In genomic region chr6:158910484-158911075, GRCh38 we compare ENCODE assay signal across 8 cellular contexts.
DNase-seq lines count a peak whose midpoint lies in the region; ATAC-seq and TF ChIP-seq lines count a peak whose summit lies in the region.

No MANE protein-coding gene starts in this region.

- H3K9ac ChIP-seq in PC-3 (ENCODE audit: low read length), result peak overlapping the region; percentile 62

- H3K27me3 ChIP-seq in DOHH2 (ENCODE audit: control insufficient read depth, low read length) (no peaks in the 10 kb centered on the region), PC-3 (ENCODE audit: low read length) (no peaks in the 10 kb centered on the region), psoas muscle (ENCODE audit: insufficient read depth in 3 of 3, low read length in 2 of 3) (peaks cover 0 to 6% (median 4%) of the 10 kb centered on the region in 3 donors)

- H2AFZ ChIP-seq in PC-3 (ENCODE audit: low read length), result peak overlapping the region; percentile 86

- H3K9me3 ChIP-seq in DOHH2 (ENCODE audit: control insufficient read depth, insufficient read depth, low read length) (peaks cover 13% of the 10 kb centered on the region; the same call in 1 of the 2 replicates), PC-3 (ENCODE audit: low read length) (peaks cover 3% of the 10 kb centered on the region; the same call in 1 of the 2 replicates), psoas muscle (peaks cover 4% of the 10 kb centered on the region)

- peak; percentile 73 for ATAC-seq in GM21723 (IDR thresholded peaks at IDR 0.05; ENCODE audit: unreplicated experiment)
- ATAC-seq in PC-3, result peak; percentile 71
- ATAC-seq in psoas muscle, result no peak

- H3K79me2 ChIP-seq in DOHH2 (ENCODE audit: control insufficient read depth, low read length), result no peaks in the 10 kb centered on the region; the same call in 1 of the 2 replicates
- H3K79me2 ChIP-seq in PC-3 (ENCODE audit: low read length), result no peaks in the 10 kb centered on the region

- H3F3A ChIP-seq in DOHH2 (ENCODE audit: control insufficient read depth, insufficient read depth) (peaks cover 18% of the 10 kb centered on the region), PC-3 (ENCODE audit: low read length, unreplicated experiment) (peaks cover 3% of the 10 kb centered on the region)

- peak; percentile 45 for TF ChIP-seq CTCF in DOHH2 (IDR thresholded peaks at IDR 0.05; ENCODE audit: low read depth, low read length, poor library complexity, severe bottlenecking)
- no peak for TF ChIP-seq CTCF in PC-3 (conservative IDR thresholded peaks at IDR 0.05; ENCODE audit: low read depth, low read length)
- TF ChIP-seq CTCF in psoas muscle (IDR thresholded peaks at IDR 0.05), result no peak

- no peaks in the 10 kb centered on the region for H4K20me1 ChIP-seq in DOHH2 (ENCODE audit: control insufficient read depth, insufficient read depth, low read depth, low read length)
- H4K20me1 ChIP-seq in PC-3 (ENCODE audit: low read length), result no peaks in the 10 kb centered on the region

- peak overlapping the region; percentile 76 for H3K4me3 ChIP-seq in DOHH2 (ENCODE audit: low read length)
- peak overlapping the region; percentile 62 for H3K4me3 ChIP-seq in PC-3 (ENCODE audit: low read length)
- H3K4me3 ChIP-seq in psoas muscle, result no peak overlapping the region

- H3K27ac ChIP-seq in DOHH2 (ENCODE audit: low read depth, low read length) (peak overlapping the region; percentile 98), PC-3 (ENCODE audit: low read length) (peak overlapping the region; percentile 86), psoas muscle (no peak overlapping the region)

- TSS peak; percentile 70 for BruUV-seq in PC-3 (replicated peaks; lab: Mats Ljungman, UMichigan)

- 35 to 45% (median 38%) methylated on average over 9 of the region's 9 CpGs for WGBS in psoas muscle, 3 donors

- CTCF ChIA-PET in PC-3 (lab: Charles Lee), result no interaction called here

- peak; percentile 80 for DNase-seq in PC-3
- peak; percentile 6 for DNase-seq in inferior parietal cortex (ENCODE audit: extremely low spot score)
- no peak for DNase-seq in psoas muscle
- no peak for DNase-seq in NCI-H748 treated with DMSO at 0.1 percent for 48 hours (lab: John Stamatoyannopoulos, UW)
- no peak for DNase-seq in NCI-H69 (lab: John Stamatoyannopoulos, UW)
- no peak for DNase-seq in GM19240 (ENCODE audit: insufficient read length, low spot score)

- H3K9me2 ChIP-seq in DOHH2 (replicated peaks; ENCODE audit: control insufficient read depth, low read length) (no peaks in the 10 kb centered on the region), PC-3 (replicated peaks; ENCODE audit: low read length) (no peaks in the 10 kb centered on the region; the same call in 1 of the 2 replicates)

- intact Hi-C loops in PC-3 (cut with micrococcal nuclease), result loop anchor here (10.0 kb wide), 1 partner anchor 56 kb away; no protein-coding TSS in a partner anchor
- intact Hi-C loops in psoas muscle (cut with DNase I), result no loop called here

- POLR2A ChIA-PET in PC-3 (lab: Charles Lee; ENCODE audit: unreplicated experiment), result no interaction called here

- H3K36me3 ChIP-seq in DOHH2 (ENCODE audit: control insufficient read depth, low read length), result peaks cover 4% of the 10 kb centered on the region; the same call in 1 of the 2 replicates
- no peaks in the 10 kb centered on the region for H3K36me3 ChIP-seq in PC-3 (ENCODE audit: low read depth, low read length)
- H3K36me3 ChIP-seq in psoas muscle (ENCODE audit: insufficient read depth in 1 of 2, low read depth in 1 of 2), result no peaks in the 10 kb centered on the region

- peaks cover 53% of the 10 kb centered on the region for H3K4me1 ChIP-seq in DOHH2 (ENCODE audit: control insufficient read depth, low read length)
- peaks cover 41% of the 10 kb centered on the region for H3K4me1 ChIP-seq in PC-3 (ENCODE audit: insufficient read depth, low read length)
- no peaks in the 10 kb centered on the region for H3K4me1 ChIP-seq in psoas muscle

- H3K4me2 ChIP-seq in DOHH2 (ENCODE audit: low read length) (peak overlapping the region; percentile 99), PC-3 (ENCODE audit: low read length) (peak overlapping the region; percentile 89)

Comparison
In these comparisons a context has a peak if more than half of its experiments do, and no peak if none do; other contexts are left out.
1. ATAC-seq: peak in GM21723 (single experiment) and PC-3 (single experiment); none in psoas muscle (0 of 4).
2. DNase-seq: peak in PC-3 (single experiment) and inferior parietal cortex (single experiment); none in psoas muscle (0 of 2), NCI-H748 treated with DMSO at 0.1 percent for 48 hours (single experiment), NCI-H69 (single experiment) and GM19240 (single experiment).